ENCODE assay signal across 16 cellular contexts in the genomic region with DNA sequence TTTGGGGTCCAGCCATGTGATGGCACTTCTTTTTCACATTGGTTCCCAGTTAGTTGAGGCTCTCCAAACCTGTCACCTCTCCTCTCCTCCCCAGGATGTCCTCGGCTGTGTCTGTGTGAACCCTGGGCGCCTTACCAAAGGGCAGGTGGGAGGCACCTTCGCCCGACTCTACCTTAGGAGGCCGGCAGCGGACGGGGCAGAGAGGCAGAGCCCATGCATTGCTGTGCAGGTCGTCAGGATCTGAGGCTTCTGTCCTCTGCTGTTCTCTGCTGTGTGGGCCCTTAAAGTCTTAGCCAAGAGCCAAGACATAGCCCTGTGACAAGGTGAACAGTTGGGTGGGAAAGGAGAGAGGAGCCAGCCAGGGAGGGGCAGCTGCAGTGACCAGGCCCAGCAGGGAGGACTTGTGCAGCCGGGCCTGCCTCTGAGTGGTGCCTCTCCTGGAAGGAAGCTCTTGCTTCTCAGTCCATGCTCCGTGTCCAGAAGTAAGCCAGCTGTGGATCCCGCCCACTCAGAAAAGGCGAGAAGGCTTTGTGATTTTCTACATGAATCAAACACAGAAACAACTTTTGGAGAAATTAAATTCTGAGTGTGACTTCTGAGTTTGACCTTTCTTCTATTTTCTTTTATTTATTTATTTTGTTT. TPM values are rescaled to one million over a fixed set of nuclear protein-coding genes. Genes with fewer than 3 reads are reported as not detected.
DNase-seq lines count a peak whose midpoint lies in the region; ATAC-seq, FAIRE-seq and TF ChIP-seq lines count a peak whose summit lies in the region.
"Had no signal": no experiment of that assay in that cellular context is flagged by ENCODE, and none has a peak within 500 bp of the region (broad histone marks: within the 10 kb centered on the region; RNA-seq: fewer than 3 reads in every experiment).

No MANE protein-coding gene starts in this region.

- H3K4me1 Mint-ChIP-seq in progenitor cell of endocrine pancreas (ENCODE audit: low read depth), result peaks cover 9% of the 10 kb centered on the region
- H3K4me1 Mint-ChIP-seq: activated B cell treated with CpG ODN at 0.5 μM for 24 hours had no signal

- 86% methylated on average over 11 of the region's 12 CpGs for WGBS in GM12878 (ENCODE audit: insufficient coverage, insufficient replicate concordance, low lambda C conversion rate, missing lambda C conversion rate)
- WGBS in transverse colon (ENCODE audit: low coverage in 1 of 2), 2 donors, result 86 to 90% methylated on average over 2 to 12 of the region's 12 CpGs

- no peak overlapping the region for H3K4me3 Mint-ChIP-seq in progenitor cell of endocrine pancreas (ENCODE audit: low read depth)
- H3K4me3 Mint-ChIP-seq: activated B cell treated with CpG ODN at 0.5 μM for 24 hours had no signal

- H3K4me2 ChIP-seq in GM12878 (ENCODE audit: control insufficient read depth, insufficient read depth), result no peak overlapping the region

- no peaks in the 10 kb centered on the region for H3K27me3 Mint-ChIP-seq in progenitor cell of endocrine pancreas
- H3K27me3 Mint-ChIP-seq: activated B cell treated with CpG ODN at 0.5 μM for 24 hours had no signal

- H4K20me1 ChIP-seq in GM12878 (ENCODE audit: control insufficient read depth, insufficient read depth), result no peaks in the 10 kb centered on the region

- POLR2A ChIA-PET in GM12878 (lab: Charles Lee), result no interaction called here

- RAD21 ChIA-PET in GM12878 (lab: Charles Lee; ENCODE audit: unreplicated experiment), result no interaction called here

- no peak for TF ChIP-seq RAD21 in GM12878 (IDR thresholded peaks at IDR 0.05; ENCODE audit: insufficient read depth, low read depth, low read length)

- no peak overlapping the region for H2AFZ ChIP-seq in GM12878 (ENCODE audit: control insufficient read depth, low read depth, low read length)
- H2AFZ ChIP-seq: GM23248 had no signal

- TF ChIP-seq CTCF in GM12878 (IDR thresholded peaks at IDR 0.05 in 2 of 3, conservative IDR thresholded peaks at IDR 0.05 in 1 of 3; ENCODE audit: control insufficient read depth in 2 of 3, extremely low read depth in 1 of 3, insufficient read depth in 1 of 3, low read depth in 3 of 3, low read length in 3 of 3) (no peak), left ventricle myocardium inferior (IDR thresholded peaks at IDR 0.05; ENCODE audit: borderline replicate concordance) (no peak), progenitor cell of endocrine pancreas (IDR thresholded peaks at IDR 0.05; ENCODE audit: unreplicated experiment) (no peak), transverse colon (IDR thresholded peaks at IDR 0.05) (no peak)

- SMC1A ChIA-PET in GM12878 (lab: Charles Lee; ENCODE audit: uncharacterized antibody, unreplicated experiment), result interaction anchor here (1.1 kb wide), 1 partner anchor 32 kb away, joined by 3 read pairs; no protein-coding TSS in a partner anchor

- TF ChIP-seq POLR2A in GM12878 (IDR thresholded peaks at IDR 0.05; ENCODE audit: low read depth, low read length) (no peak), transverse colon (IDR thresholded peaks at IDR 0.05) (no peak)

- BruUV-seq in GM12878 (replicated peaks; lab: Mats Ljungman, UMichigan), result TSS peak; percentile 49

- in situ Hi-C loops in GM12878 (cut with MboI), result no loop called here
- in situ Hi-C loops in transverse colon (cut with MboI; ENCODE audit: low pct_ligation_motif_present in 1 of 4, low pct_unique_long_range_greater_than_20kb in 1 of 4, low sequenced_read_pairs in 3 of 4), result no loop called here

- H3K9ac ChIP-seq in GM12878 (ENCODE audit: control insufficient read depth, insufficient read depth, low read length), result no peak overlapping the region

- DNase-seq in GM12878 (ENCODE audit: low read depth, low spot score) (no peak), left ventricle myocardium inferior (peak; percentile 60), progenitor cell of endocrine pancreas (ENCODE audit: low spot score, unreplicated experiment) (no peak), transverse colon (no peak), sciatic nerve (ENCODE audit: low spot score) (no peak), amygdala (lab: John Stamatoyannopoulos, UW) (no peak)
- DNase-seq: activated B cell treated with CpG ODN at 0.5 μM for 24 hours; GM23248; NCI-H2107; NCI-H774; stimulated activated naive CD4-positive, alpha-beta T cell had no signal

- no peak for ATAC-seq in GM12878
- no peak for ATAC-seq in sciatic nerve
- ATAC-seq in GM19023 (IDR thresholded peaks at IDR 0.05; ENCODE audit: unreplicated experiment), result no peak

- H3K4me3 ChIP-seq in GM12878 (no peak overlapping the region), left ventricle myocardium inferior (no peak overlapping the region), transverse colon (no peak overlapping the region)
- H3K4me3 ChIP-seq: GM23248 had no signal

- H3K9me3 ChIP-seq in GM12878 (replicated peaks; ENCODE audit: control insufficient read depth, insufficient read depth, low read length) (no peaks in the 10 kb centered on the region), left ventricle myocardium inferior (replicated peaks) (no peaks in the 10 kb centered on the region), transverse colon (no peaks in the 10 kb centered on the region)

- peaks cover 12% of the 10 kb centered on the region for H3K36me3 Mint-ChIP-seq in progenitor cell of endocrine pancreas (ENCODE audit: insufficient read depth)

- intact Hi-C loops in GM12878 (cut with micrococcal nuclease; ENCODE audit: unreplicated experiment), result no loop called here
- intact Hi-C loops in left ventricle myocardium inferior (cut with micrococcal nuclease), result no loop called here
- intact Hi-C loops in transverse colon (cut with DNase I; ENCODE audit: low total_unique reads), result no loop called here
- intact Hi-C loops in sciatic nerve (cut with DNase I), result no loop called here

- H3K9me3 Mint-ChIP-seq in progenitor cell of endocrine pancreas (ENCODE audit: low read depth), result no peaks in the 10 kb centered on the region
- H3K9me3 Mint-ChIP-seq: activated B cell treated with CpG ODN at 0.5 μM for 24 hours; activated T-helper 2 cell treated with anti-CD3 and anti-CD28 coated beads, Interferon-gamma antibody, Interleukin-2, Interleukin-4, amounts not matched to agents 10 μg/mL and 5 μg/mL and 100 μg/mL, durations not matched to agents 14 hours and 24 hours and 36 hours had no signal

- TF ChIP-seq EP300 in GM12878 (IDR thresholded peaks at IDR 0.05; ENCODE audit: borderline replicate concordance in 1 of 2, control insufficient read depth in 1 of 2, low read depth in 2 of 2, low read length in 2 of 2) (no peak), transverse colon (IDR thresholded peaks at IDR 0.05; ENCODE audit: low read depth) (no peak)

- H3K4me1 ChIP-seq in GM12878 (ENCODE audit: control insufficient read depth, insufficient read depth, low read length), result no peaks in the 10 kb centered on the region; the same call in 1 of the 2 replicates
- peaks cover 85% of the 10 kb centered on the region for H3K4me1 ChIP-seq in left ventricle myocardium inferior
- H3K4me1 ChIP-seq in transverse colon, result peaks cover 45 to 80% (median 55%) of the 10 kb centered on the region in 4 donors

- H3K27ac ChIP-seq in GM12878 (ENCODE audit: control insufficient read depth, insufficient read depth), result no peak overlapping the region
- peak overlapping the region; percentile 90 for H3K27ac ChIP-seq in left ventricle myocardium inferior (replicated peaks)
- H3K27ac ChIP-seq in transverse colon, result peak overlapping the region; percentile 86 to 90 (median 90)
- H3K27ac ChIP-seq: GM23248 had no signal

- H3K27ac Mint-ChIP-seq in progenitor cell of endocrine pancreas, result peak overlapping the region; percentile 67
- H3K27ac Mint-ChIP-seq: activated B cell treated with CpG ODN at 0.5 μM for 24 hours; activated T-helper 2 cell treated with anti-CD3 and anti-CD28 coated beads, Interferon-gamma antibody, Interleukin-2, Interleukin-4, amounts not matched to agents 10 μg/mL and 5 μg/mL and 100 μg/mL, durations not matched to agents 14 hours and 24 hours and 36 hours had no signal

- no peaks in the 10 kb centered on the region for H3K79me2 ChIP-seq in GM12878 (ENCODE audit: control insufficient read depth, insufficient read depth, low read length)

- H3K36me3 ChIP-seq in GM12878 (ENCODE audit: control insufficient read depth in 2 of 2, insufficient read depth in 2 of 2, low read length in 1 of 2) (peaks cover 19 to 30% of the 10 kb centered on the region in 2 experiments; a peak in 3 of 4 replicates), left ventricle myocardium inferior (no peaks in the 10 kb centered on the region), transverse colon (no peaks in the 10 kb centered on the region)

- H3K27me3 ChIP-seq in GM12878 (replicated peaks in 1 of 2; ENCODE audit: control insufficient read depth in 2 of 2, insufficient read depth in 2 of 2, low read length in 1 of 2) (no peaks in the 10 kb centered on the region), left ventricle myocardium inferior (ENCODE audit: low read depth) (no peaks in the 10 kb centered on the region), transverse colon (no peaks in the 10 kb centered on the region)

- CTCF ChIA-PET in GM12878 (lab: Yijun Ruan, JAX), result interaction anchor here (0.7 to 1.2 kb wide), 3 partner anchors 11 to 22 kb away, joined by 3 to 5 read pairs (median 4); no protein-coding TSS in a partner anchor

- no peak for FAIRE-seq in GM12878 (lab: Jason Lieb, UNC)
- FAIRE-seq: G401.6, GM12891 had no signal

RNA-seq across cellular contexts. Expression of a gene that starts 17.5 kb away (rescaled TPM):
- 3.5 and 4.6 TPM in 2 replicates for total RNA-seq in GM12878 (2013; cell fraction: nucleolus; rRNA removed)
- total RNA-seq in GM12878 (2014; rRNA removed) (0.44 TPM in 1 of 2 replicates, not detected in the other), GM12878 (2014; rRNA removed; fragmentation: Illumina TruSeq; extraction: Trizol) (0.23 TPM in 1 of 2 replicates, not detected in the other), GM12878 (2021) (0.66 and 1.2 TPM in 2 replicates), left ventricle myocardium inferior (11.3 TPM), progenitor cell of endocrine pancreas (5.3 and 5.9 TPM in 2 replicates), transverse colon (10 to 100 TPM in 3 of 4 donors, 1 to 10 TPM in 1; 9.1 to 22.7 (median 14.5) TPM), sciatic nerve (34.7 TPM)
- 0.13 TPM for polyA plus RNA-seq in GM12878 (2011; ENCODE audit: low read depth)
- polyA plus RNA-seq in GM12878 (2011; rRNA removed) (0.03 TPM in 1 of 2 replicates, not detected in the other), GM12878 (2014; fragmentation: Illumina TruSeq; extraction: Trizol) (0.06 TPM in 1 of 2 replicates, not detected in the other), GM12878 (2014; fragmentation: Nextera tagmentation; extraction: Ambion mirVana) (under 1 TPM in 1 of 2 experiments, not detected in 1; 0.07 TPM), GM12878 (2014; rRNA removed) (0.12 and 0.41 TPM in 2 replicates), GM12878 (2016; fragmentation: Nextera tagmentation; extraction: Ambion mirVana) (under 1 TPM; 0.09 to 0.13 TPM)
- 0.08 TPM in 1 of 2 replicates, not detected in the other for polyA plus RNA-seq in GM12878 (2011; cell fraction: cytosol; rRNA removed)
- 0.41 and 0.58 TPM in 2 replicates for polyA plus RNA-seq in GM12878 (2011; cell fraction: nucleus; rRNA removed)
- polyA plus RNA-seq in GM12878 (2012), result 0.88 and 1.3 TPM in 2 replicates
- polyA minus RNA-seq in GM12878 (2011; rRNA and poly(A)+ RNA removed), result 0.46 TPM in 1 of 2 replicates, not detected in the other
- 0.53 TPM in 1 of 2 replicates, not detected in the other for polyA minus RNA-seq in GM12878 (2011; cell fraction: cytosol; rRNA and poly(A)+ RNA removed)
- polyA minus RNA-seq in GM12878 (2011; cell fraction: nucleus; rRNA and poly(A)+ RNA removed), result 0.12 TPM in 1 of 2 replicates, not detected in the other
- total RNA-seq: mononuclear cell had no signal

RNA-seq across cellular contexts. Expression of a gene that starts 35.4 kb away (rescaled TPM):
- 81.0 and 93.1 TPM in 2 replicates for total RNA-seq in GM12878 (2013; cell fraction: nucleolus; rRNA removed)
- total RNA-seq in GM12878 (2014; rRNA removed) (53.8 and 56.5 TPM in 2 replicates), GM12878 (2014; rRNA removed; fragmentation: Illumina TruSeq; extraction: Trizol) (53.4 and 55.5 TPM in 2 replicates), GM12878 (2021) (46.2 and 49.5 TPM in 2 replicates), left ventricle myocardium inferior (3.8 TPM), progenitor cell of endocrine pancreas (24.4 and 27.4 TPM in 2 replicates), transverse colon (10 to 100 TPM in 1 of 4 donors, 1 to 10 TPM in 3; 3.0 to 17.5 (median 6.2) TPM), sciatic nerve (5.5 TPM)
- 11.7 TPM for polyA plus RNA-seq in GM12878 (2011; ENCODE audit: low read depth)
- polyA plus RNA-seq in GM12878 (2011; rRNA removed) (75.3 and 93.0 TPM in 2 replicates), GM12878 (2014; fragmentation: Illumina TruSeq; extraction: Trizol) (121 and 146 TPM in 2 replicates), GM12878 (2014; fragmentation: Nextera tagmentation; extraction: Ambion mirVana) (1 to 10 TPM; 4.2 to 8.7 TPM), GM12878 (2014; rRNA removed) (55.8 and 56.3 TPM in 2 replicates), GM12878 (2016; fragmentation: Nextera tagmentation; extraction: Ambion mirVana) (100 to 1,000 TPM; 112 to 115 TPM)
- 76.4 and 81.2 TPM in 2 replicates for polyA plus RNA-seq in GM12878 (2011; cell fraction: cytosol; rRNA removed)
- 87.8 and 107 TPM in 2 replicates for polyA plus RNA-seq in GM12878 (2011; cell fraction: nucleus; rRNA removed)
- 22.4 and 27.2 TPM in 2 replicates for polyA plus RNA-seq in GM12878 (2012)
- 89.5 and 104 TPM in 2 replicates for polyA minus RNA-seq in GM12878 (2011; rRNA and poly(A)+ RNA removed)
- polyA minus RNA-seq in GM12878 (2011; cell fraction: cytosol; rRNA and poly(A)+ RNA removed), result 20.0 and 23.6 TPM in 2 replicates
- 37.4 and 51.2 TPM in 2 replicates for polyA minus RNA-seq in GM12878 (2011; cell fraction: nucleus; rRNA and poly(A)+ RNA removed)

RNA-seq across cellular contexts. Expression of a gene that starts 36.5 kb away (rescaled TPM):
- total RNA-seq in GM12878 (2013; cell fraction: nucleolus; rRNA removed), result 54.0 and 61.9 TPM in 2 replicates
- 34.0 and 36.2 TPM in 2 replicates for total RNA-seq in GM12878 (2014; rRNA removed)
- total RNA-seq in GM12878 (2014; rRNA removed; fragmentation: Illumina TruSeq; extraction: Trizol), result 27.5 and 27.9 TPM in 2 replicates
- 49.2 and 57.3 TPM in 2 replicates for total RNA-seq in GM12878 (2021)
- 20.0 TPM for polyA plus RNA-seq in GM12878 (2011; ENCODE audit: low read depth)
- 24.3 and 29.4 TPM in 2 replicates for polyA plus RNA-seq in GM12878 (2011; rRNA removed)
- 40.3 and 53.9 TPM in 2 replicates for polyA plus RNA-seq in GM12878 (2011; cell fraction: cytosol; rRNA removed)
- polyA plus RNA-seq in GM12878 (2011; cell fraction: nucleus; rRNA removed), result 79.8 and 81.5 TPM in 2 replicates
- polyA plus RNA-seq in GM12878 (2012), result 37.2 and 38.7 TPM in 2 replicates
- 44.0 and 54.1 TPM in 2 replicates for polyA plus RNA-seq in GM12878 (2014; fragmentation: Illumina TruSeq; extraction: Trizol)
- 10 to 100 TPM; 14.7 to 15.0 TPM for polyA plus RNA-seq in GM12878 (2014; fragmentation: Nextera tagmentation; extraction: Ambion mirVana)
- 32.0 and 33.1 TPM in 2 replicates for polyA plus RNA-seq in GM12878 (2014; rRNA removed)
- 10 to 100 TPM; 56.8 to 60.0 TPM for polyA plus RNA-seq in GM12878 (2016; fragmentation: Nextera tagmentation; extraction: Ambion mirVana)
- 28.1 and 45.1 TPM in 2 replicates for polyA minus RNA-seq in GM12878 (2011; rRNA and poly(A)+ RNA removed)
- 15.8 and 23.3 TPM in 2 replicates for polyA minus RNA-seq in GM12878 (2011; cell fraction: cytosol; rRNA and poly(A)+ RNA removed)
- 19.9 and 34.4 TPM in 2 replicates for polyA minus RNA-seq in GM12878 (2011; cell fraction: nucleus; rRNA and poly(A)+ RNA removed)
- 40.6 TPM for total RNA-seq in left ventricle myocardium inferior
- 81.9 and 96.5 TPM in 2 replicates for total RNA-seq in progenitor cell of endocrine pancreas
- 10 to 100 TPM; 29.1 to 50.9 (median 37.6) TPM for total RNA-seq in transverse colon
- total RNA-seq in sciatic nerve, result 62.5 TPM

RNA-seq across cellular contexts. Expression of a gene that starts 57.4 kb away (rescaled TPM):
- 0.79 and 1.3 TPM in 2 replicates for total RNA-seq in GM12878 (2013; cell fraction: nucleolus; rRNA removed)
- total RNA-seq in GM12878 (2014; rRNA removed), result 1.3 and 1.4 TPM in 2 replicates
- 0.18 and 0.49 TPM in 2 replicates for total RNA-seq in GM12878 (2014; rRNA removed; fragmentation: Illumina TruSeq; extraction: Trizol)
- total RNA-seq in GM12878 (2021), result 1.2 and 1.3 TPM in 2 replicates
- 0.33 TPM for polyA plus RNA-seq in GM12878 (2011; ENCODE audit: low read depth)
- polyA plus RNA-seq in GM12878 (2011; rRNA removed), result 0.20 and 0.41 TPM in 2 replicates
- 0.37 and 0.59 TPM in 2 replicates for polyA plus RNA-seq in GM12878 (2011; cell fraction: cytosol; rRNA removed)
- 0.96 and 1.4 TPM in 2 replicates for polyA plus RNA-seq in GM12878 (2011; cell fraction: nucleus; rRNA removed)
- polyA plus RNA-seq in GM12878 (2012), result 0.50 and 0.94 TPM in 2 replicates
- 0.25 and 0.52 TPM in 2 replicates for polyA plus RNA-seq in GM12878 (2014; fragmentation: Illumina TruSeq; extraction: Trizol)
- under 1 TPM; 0.13 TPM for polyA plus RNA-seq in GM12878 (2014; fragmentation: Nextera tagmentation; extraction: Ambion mirVana)
- 0.66 and 1.00 TPM in 2 replicates for polyA plus RNA-seq in GM12878 (2014; rRNA removed)
- polyA plus RNA-seq in GM12878 (2016; fragmentation: Nextera tagmentation; extraction: Ambion mirVana), result under 1 TPM; 0.64 to 0.95 TPM
- polyA minus RNA-seq in GM12878 (2011; rRNA and poly(A)+ RNA removed), result 0.44 and 0.82 TPM in 2 replicates
- polyA minus RNA-seq in GM12878 (2011; cell fraction: cytosol; rRNA and poly(A)+ RNA removed), result not detected in 2 replicates
- 0.24 and 0.67 TPM in 2 replicates for polyA minus RNA-seq in GM12878 (2011; cell fraction: nucleus; rRNA and poly(A)+ RNA removed)
- 0.44 TPM for total RNA-seq in left ventricle myocardium inferior
- 3.0 and 3.8 TPM in 2 replicates for total RNA-seq in progenitor cell of endocrine pancreas
- 1 to 10 TPM in 1 of 4 donors, under 1 TPM in 2, not detected in 1; 0.48 to 3.0 (median 0.75) TPM for total RNA-seq in transverse colon
- total RNA-seq in sciatic nerve, result not detected
- total RNA-seq: GM23248 had no signal
- polyA plus RNA-seq: GM23248 had no signal
